In the genomic region with DNA sequence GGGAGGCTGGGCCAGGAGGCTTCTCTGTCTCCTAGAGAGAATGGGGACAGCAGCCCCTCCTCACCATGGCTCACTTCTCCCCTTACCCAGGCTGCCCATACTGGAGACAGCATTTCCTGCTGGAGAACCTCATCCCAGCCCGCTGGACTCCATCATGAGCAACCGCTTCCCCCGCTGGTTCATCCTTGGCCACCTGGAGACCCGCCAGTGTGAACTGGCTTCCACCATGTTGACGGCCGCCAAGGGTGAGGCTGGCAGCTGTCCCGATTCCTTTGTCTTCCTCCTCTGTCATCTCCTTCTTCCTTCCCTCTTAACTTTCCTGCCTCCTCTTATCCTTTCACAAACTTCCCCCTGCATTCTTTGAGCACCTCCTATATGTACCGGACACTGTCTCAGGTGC, we compare ENCODE assay signal across 26 cellular contexts. TPM values are rescaled to one million over a fixed set of nuclear protein-coding genes. Genes with fewer than 3 reads are reported as not detected.
DNase-seq lines count a peak whose midpoint lies in the region; ATAC-seq and TF ChIP-seq lines count a peak whose summit lies in the region.
"Had no signal": no experiment of that assay in that cellular context is flagged by ENCODE, and none has a peak within 500 bp of the region (broad histone marks: within the 10 kb centered on the region; RNA-seq: fewer than 3 reads in every experiment).

No MANE protein-coding gene starts in this region.

- no peaks in the 10 kb centered on the region for H3K9me3 Mint-ChIP-seq in activated T-cell treated with anti-CD3 and anti-CD28 coated beads, Interleukin-2, amount 50 U/mL, for 72 hours
- H3K9me3 Mint-ChIP-seq: activated B cell treated with CpG ODN at 0.5 μM for 24 hours; activated naive CD4-positive, alpha-beta T cell treated with anti-CD3 and anti-CD28 coated beads, Interleukin-2, amount 50 U/mL, for 24 hours; activated T-cell treated with anti-CD3 and anti-CD28 coated beads, Interleukin-2, amount 50 U/mL, for 4 hours; naive thymus-derived CD8-positive, alpha-beta T cell had no signal

- H3K4me1 ChIP-seq in HEK293 (ENCODE audit: control insufficient read depth, insufficient read depth, low read length) (no peaks in the 10 kb centered on the region), sigmoid colon (peaks cover 0 to 14% (median 3%) of the 10 kb centered on the region in 4 donors)
- H3K4me1 ChIP-seq: Peyer's patch, right lobe of liver, vagina had no signal

- H3K4me3 ChIP-seq in HEK293 (ENCODE audit: low read depth, low read length) = no peak overlapping the region
- H3K4me3 ChIP-seq in sigmoid colon = no peak overlapping the region
- H3K4me3 ChIP-seq: HAP-1, Peyer's patch, right lobe of liver, vagina had no signal

- H3K27ac Mint-ChIP-seq in T-helper 17 cell = peak overlapping the region; percentile 19
- H3K27ac Mint-ChIP-seq in activated T-cell treated with anti-CD3 and anti-CD28 coated beads, Interleukin-2, amount 50 U/mL, for 72 hours = no peak overlapping the region
- H3K27ac Mint-ChIP-seq: activated B cell treated with CpG ODN at 0.5 μM for 24 hours; activated naive CD4-positive, alpha-beta T cell treated with anti-CD3 and anti-CD28 coated beads, Interleukin-2, amount 50 U/mL, for 24 hours had no signal

- no peaks in the 10 kb centered on the region for H3K27me3 ChIP-seq in sigmoid colon
- H3K27me3 ChIP-seq: Peyer's patch, right lobe of liver, vagina had no signal

- no peak for DNase-seq in T-helper 17 cell
- no peak for DNase-seq in left cardiac atrium
- DNase-seq in sigmoid colon = no peak
- no peak for DNase-seq in activated T-cell treated with anti-CD3 and anti-CD28 coated beads, Interleukin-2, amount 50 U/mL, for 72 hours
- no peak for DNase-seq in NCI-H774 (lab: John Stamatoyannopoulos, UW)
- DNase-seq: activated B cell treated with CpG ODN at 0.5 μM for 24 hours; activated CD8-positive, alpha-beta memory T cell treated with anti-CD3 and anti-CD28 coated beads for 24 hours; activated T-cell treated with anti-CD3 and anti-CD28 coated beads, Interleukin-2, amount 50 U/mL, for 4 hours; DMS 273 treated with DMSO at 0.1 percent for 48 hours; effector CD8-positive, alpha-beta T cell; mesendoderm; naive thymus-derived CD8-positive, alpha-beta T cell; NCI-H146; NCI-H2171; NCI-H524; Peyer's patch; right lobe of liver; T1000 had no signal

- no peak for TF ChIP-seq POLR2A in sigmoid colon (IDR thresholded peaks at IDR 0.05)

- ATAC-seq in T-helper 17 cell = no peak
- peak; percentile 11 to 15 for ATAC-seq in left cardiac atrium
- no peak for ATAC-seq in activated T-cell treated with anti-CD3 and anti-CD28 coated beads, Interleukin-2, amount 50 U/mL, for 72 hours (replicated peaks in 1 of 2)
- ATAC-seq in GM21423 (IDR thresholded peaks at IDR 0.05; ENCODE audit: unreplicated experiment) = no peak
- ATAC-seq: activated T-cell treated with anti-CD3 and anti-CD28 coated beads, Interleukin-2, amount 50 U/mL, for 4 hours; esophagus mucosa; naive thymus-derived CD8-positive, alpha-beta T cell; right lobe of liver had no signal

- TF ChIP-seq CTCF in HEK293 (tag by site-specific recombination; IDR thresholded peaks at IDR 0.05) (no peak), sigmoid colon (IDR thresholded peaks at IDR 0.05) (no peak)

- WGBS in sigmoid colon, 2 donors = 86 to 90% methylated on average over 8 of the region's 8 CpGs

- H3K36me3 Mint-ChIP-seq in T-helper 17 cell (ENCODE audit: low read depth) = peaks cover 5% of the 10 kb centered on the region
- H3K36me3 Mint-ChIP-seq in activated T-cell treated with anti-CD3 and anti-CD28 coated beads, Interleukin-2, amount 50 U/mL, for 72 hours (ENCODE audit: insufficient read depth in 2 of 2) = peaks cover 3% of the 10 kb centered on the region in 2 donors

- H3K27me3 Mint-ChIP-seq in T-helper 17 cell = no peaks in the 10 kb centered on the region
- no peaks in the 10 kb centered on the region for H3K27me3 Mint-ChIP-seq in activated T-cell treated with anti-CD3 and anti-CD28 coated beads, Interleukin-2, amount 50 U/mL, for 72 hours (ENCODE audit: low read depth)
- H3K27me3 Mint-ChIP-seq: activated B cell treated with CpG ODN at 0.5 μM for 24 hours; activated naive CD4-positive, alpha-beta T cell treated with anti-CD3 and anti-CD28 coated beads, Interleukin-2, amount 50 U/mL, for 24 hours; naive thymus-derived CD8-positive, alpha-beta T cell had no signal

- intact Hi-C loops in left cardiac atrium (cut with DNase I) (no loop called here), sigmoid colon (cut with DNase I) (no loop called here)

- H3K4me1 Mint-ChIP-seq in T-helper 17 cell = peaks cover 21% of the 10 kb centered on the region
- peaks cover 5% of the 10 kb centered on the region for H3K4me1 Mint-ChIP-seq in activated T-cell treated with anti-CD3 and anti-CD28 coated beads, Interleukin-2, amount 50 U/mL, for 72 hours (ENCODE audit: low read depth)

- TF ChIP-seq EP300 in sigmoid colon (IDR thresholded peaks at IDR 0.05) = no peak

- H3K36me3 ChIP-seq in HEK293 (ENCODE audit: control insufficient read depth in 2 of 2, insufficient read depth in 1 of 2, low read length in 2 of 2) (peaks cover 0 to 14% of the 10 kb centered on the region in 2 experiments; a peak in 2 of 3 replicates), sigmoid colon (peaks cover 0 to 12% (median 0%) of the 10 kb centered on the region in 4 donors)
- H3K36me3 ChIP-seq: HAP-1, Peyer's patch, right lobe of liver had no signal

- CTCF ChIA-PET in HEK293 (lab: Yijun Ruan, JAX) = interaction anchor here (0.6 kb wide), 1 partner anchor 40 kb away, joined by 4 read pairs; no protein-coding TSS in a partner anchor

- peak overlapping the region; percentile 12 for H3K4me3 Mint-ChIP-seq in T-helper 17 cell
- no peak overlapping the region for H3K4me3 Mint-ChIP-seq in activated T-cell treated with anti-CD3 and anti-CD28 coated beads, Interleukin-2, amount 50 U/mL, for 72 hours
- H3K4me3 Mint-ChIP-seq: activated B cell treated with CpG ODN at 0.5 μM for 24 hours; activated naive CD4-positive, alpha-beta T cell treated with anti-CD3 and anti-CD28 coated beads, Interleukin-2, amount 50 U/mL, for 24 hours; activated T-cell treated with anti-CD3 and anti-CD28 coated beads, Interleukin-2, amount 50 U/mL, for 4 hours; naive thymus-derived CD8-positive, alpha-beta T cell had no signal

- POLR2A ChIA-PET in HEK293 (lab: Yijun Ruan, JAX) = no interaction called here

- H3K27ac ChIP-seq in HEK293 (ENCODE audit: extremely low read depth, low read depth, low read length) (no peak overlapping the region), sigmoid colon (peak overlapping the region; percentile 12 to 62 (median 58))
- H3K27ac ChIP-seq: KMS-11, right lobe of liver, vagina had no signal

- H3K9me3 ChIP-seq in HEK293 (ENCODE audit: control insufficient read depth, insufficient read depth, low read depth, low read length) (no peaks in the 10 kb centered on the region), T-helper 17 cell (ENCODE audit: control insufficient read depth, low read length, poor library complexity, severe bottlenecking) (no peaks in the 10 kb centered on the region), sigmoid colon (no peaks in the 10 kb centered on the region)
- H3K9me3 ChIP-seq: HAP-1, Peyer's patch, right lobe of liver, vagina had no signal

TF ChIP-seq in HEK293, 187 proteins besides CTCF, POLR2A, EP300 and RAD21:
- TF ChIP-seq ZNF18 (tag by site-specific recombination; IDR thresholded peaks at IDR 0.05) = peak; percentile 85
- TF ChIP-seq ZNF366 (tag by site-specific recombination; conservative IDR thresholded peaks at IDR 0.05) = no peak
TF ChIP-seq in HEK293: peak in this region for 1.

RNA-seq across cellular contexts. Expression of gene ZSWIM4, which starts 28.0 kb away (rescaled TPM):
- total RNA-seq in T-helper 17 cell = 1 to 10 TPM; 4.2 to 5.3 TPM
- 1 to 10 TPM; 3.4 to 7.3 TPM for total RNA-seq in left cardiac atrium
- total RNA-seq in sigmoid colon = 1 to 10 TPM; 2.3 to 4.4 (median 3.3) TPM
- 1 to 10 TPM in 2 of 3 donors, under 1 TPM in 1; 0.60 to 3.3 (median 1.4) TPM for polyA plus RNA-seq in sigmoid colon
- 10 to 100 TPM; 11.1 to 12.0 TPM for total RNA-seq in activated T-cell treated with anti-CD3 and anti-CD28 coated beads, Interleukin-2, amount 50 U/mL, for 72 hours

RNA-seq across cellular contexts. Expression of gene C19orf53, which starts 49.0 kb away (rescaled TPM):
- total RNA-seq in T-helper 17 cell (10 to 100 TPM; 62.4 to 73.0 TPM), left cardiac atrium (10 to 100 TPM; 82.6 to 83.2 TPM), sigmoid colon (100 to 1,000 TPM; 139 to 229 (median 198) TPM)
- polyA plus RNA-seq in sigmoid colon = 100 to 1,000 TPM; 105 to 133 (median 113) TPM
- 10 to 100 TPM; 76.5 to 88.1 TPM for total RNA-seq in activated T-cell treated with anti-CD3 and anti-CD28 coated beads, Interleukin-2, amount 50 U/mL, for 72 hours

RNA-seq across cellular contexts. Expression of gene NANOS3, which starts 53.7 kb away (rescaled TPM):
- total RNA-seq in T-helper 17 cell (1 to 10 TPM in 1 of 2 donors, under 1 TPM in 1; 0.60 to 2.6 TPM), left cardiac atrium (1 to 10 TPM; 1.0 to 1.2 TPM), sigmoid colon (not detected)
- under 1 TPM in 1 of 3 donors, not detected in 2; 0.16 TPM for polyA plus RNA-seq in sigmoid colon
- total RNA-seq in activated T-cell treated with anti-CD3 and anti-CD28 coated beads, Interleukin-2, amount 50 U/mL, for 72 hours = 1 to 10 TPM; 3.1 to 3.8 TPM
- total RNA-seq: activated B cell treated with CpG ODN at 0.5 μM for 24 hours; esophagus mucosa; naive thymus-derived CD8-positive, alpha-beta T cell; Peyer's patch; right lobe of liver; subcutaneous adipose tissue; vagina had no signal
- polyA plus RNA-seq: naive thymus-derived CD8-positive, alpha-beta T cell had no signal

RNA-seq across cellular contexts. Expression of gene MRI1, which starts 58.9 kb away (rescaled TPM):
- 10 to 100 TPM; 31.0 to 31.9 TPM for total RNA-seq in T-helper 17 cell
- total RNA-seq in left cardiac atrium = 10 to 100 TPM; 15.8 to 16.4 TPM
- total RNA-seq in sigmoid colon = 10 to 100 TPM; 26.2 to 70.9 (median 41.3) TPM
- polyA plus RNA-seq in sigmoid colon = 10 to 100 TPM in 2 of 3 donors, 1 to 10 TPM in 1; 5.8 to 27.4 (median 12.0) TPM
- 10 to 100 TPM; 37.6 to 42.2 TPM for total RNA-seq in activated T-cell treated with anti-CD3 and anti-CD28 coated beads, Interleukin-2, amount 50 U/mL, for 72 hours

Comparison
In these comparisons a context has a peak if more than half of its experiments do, and no peak if none do; other contexts are left out.
1. ATAC-seq: peak in left cardiac atrium (2 of 2); none in T-helper 17 cell (single experiment), activated T-cell treated with anti-CD3 and anti-CD28 coated beads, Interleukin-2, amount 50 U/mL, for 72 hours (0 of 2) and GM21423 (single experiment).